Comparison of ENCODE assay signal across 1 cellular context in the genomic region with DNA sequence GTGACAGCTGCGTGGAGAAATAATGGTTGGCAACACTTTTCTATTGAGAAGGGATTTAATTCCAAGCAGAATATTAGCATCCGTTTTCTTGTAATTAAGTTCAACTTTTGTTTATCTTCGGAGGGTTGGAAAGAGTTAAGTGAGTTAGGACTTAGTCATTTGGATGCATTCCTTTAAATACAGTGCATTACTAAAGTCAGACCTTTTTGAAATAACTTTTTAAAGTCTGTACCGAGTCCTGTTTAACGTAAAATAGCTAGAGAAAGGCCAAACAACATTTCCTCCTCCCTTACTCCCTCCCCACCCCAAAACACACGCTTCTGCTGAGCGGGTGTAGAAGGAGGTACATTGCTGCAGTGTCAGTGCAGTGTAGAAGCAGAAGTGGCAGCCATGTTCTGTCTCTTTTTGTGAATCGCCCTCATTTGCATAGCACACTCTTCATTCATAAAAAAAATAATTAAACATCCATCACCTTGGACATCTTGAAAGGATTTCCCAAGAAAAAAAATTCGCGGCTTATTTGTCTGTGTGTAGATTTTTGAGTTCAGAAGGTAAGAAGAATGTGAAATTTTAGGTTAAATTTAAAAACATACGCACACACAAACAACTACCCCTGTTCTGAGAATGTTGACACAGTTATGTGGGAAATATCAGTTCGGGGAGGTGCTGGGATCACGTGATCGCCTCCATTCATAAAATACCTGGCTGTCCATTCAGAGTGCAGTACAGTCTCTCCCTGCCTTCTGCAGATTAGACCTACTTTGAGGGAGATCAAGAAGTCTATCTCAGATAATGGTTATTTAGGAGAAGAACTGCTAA.
A peak's percentile ranks its signal among the peaks of the same experiment; 100 is the strongest.
TF ChIP-seq lines count a peak whose summit lies in the region.

No MANE protein-coding gene starts in this region.

TF ChIP-seq in HepG2, 621 proteins besides CTCF, POLR2A, EP300 and RAD21 (continues in another document):
- TF ChIP-seq, protein P1, sequence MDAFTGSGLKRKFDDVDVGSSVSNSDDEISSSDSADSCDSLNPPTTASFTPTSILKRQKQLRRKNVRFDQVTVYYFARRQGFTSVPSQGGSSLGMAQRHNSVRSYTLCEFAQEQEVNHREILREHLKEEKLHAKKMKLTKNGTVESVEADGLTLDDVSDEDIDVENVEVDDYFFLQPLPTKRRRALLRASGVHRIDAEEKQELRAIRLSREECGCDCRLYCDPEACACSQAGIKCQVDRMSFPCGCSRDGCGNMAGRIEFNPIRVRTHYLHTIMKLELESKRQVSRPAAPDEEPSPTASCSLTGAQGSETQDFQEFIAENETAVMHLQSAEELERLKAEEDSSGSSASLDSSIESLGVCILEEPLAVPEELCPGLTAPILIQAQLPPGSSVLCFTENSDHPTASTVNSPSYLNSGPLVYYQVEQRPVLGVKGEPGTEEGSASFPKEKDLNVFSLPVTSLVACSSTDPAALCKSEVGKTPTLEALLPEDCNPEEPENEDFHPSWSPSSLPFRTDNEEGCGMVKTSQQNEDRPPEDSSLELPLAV (CRISPR knock-in tag; conservative IDR thresholded peaks at IDR 0.05; ENCODE audit: low read depth) = no peak
- TF ChIP-seq FOXK2 (IDR thresholded peaks at IDR 0.05) (no peak), ZMYM2 (CRISPR knock-in tag; IDR thresholded peaks at IDR 0.05) (no peak), THAP11 (CRISPR knock-in tag; IDR thresholded peaks at IDR 0.05) (no peak), GPN1 (CRISPR knock-in tag; IDR thresholded peaks at IDR 0.05; ENCODE audit: borderline replicate concordance) (no peak), CENPT (CRISPR knock-in tag; IDR thresholded peaks at IDR 0.05; ENCODE audit: low read depth) (no peak), TOE1 (CRISPR knock-in tag; IDR thresholded peaks at IDR 0.05) (no peak), PITX1 (CRISPR knock-in tag; IDR thresholded peaks at IDR 0.05) (no peak), ZNF749 (CRISPR knock-in tag; IDR thresholded peaks at IDR 0.05; ENCODE audit: borderline replicate concordance) (no peak), MED1 (CRISPR knock-in tag; IDR thresholded peaks at IDR 0.05) (no peak), ZNF737 (CRISPR knock-in tag; IDR thresholded peaks at IDR 0.05; ENCODE audit: borderline replicate concordance) (no peak), ZNF720 (CRISPR knock-in tag; IDR thresholded peaks at IDR 0.05) (no peak), ZZZ3 (CRISPR knock-in tag; IDR thresholded peaks at IDR 0.05; ENCODE audit: borderline replicate concordance) (no peak), KLF13 (CRISPR knock-in tag; IDR thresholded peaks at IDR 0.05) (no peak), ZNF614 (CRISPR knock-in tag; IDR thresholded peaks at IDR 0.05; ENCODE audit: borderline replicate concordance) (no peak), ZNF451 (CRISPR knock-in tag; IDR thresholded peaks at IDR 0.05) (no peak), PAX8 (CRISPR knock-in tag; IDR thresholded peaks at IDR 0.05; ENCODE audit: borderline replicate concordance) (no peak), ZNF674 (CRISPR knock-in tag; IDR thresholded peaks at IDR 0.05; ENCODE audit: low read depth) (no peak), ATM (IDR thresholded peaks at IDR 0.05; ENCODE audit: borderline replicate concordance) (no peak), TBX2 (CRISPR knock-in tag; IDR thresholded peaks at IDR 0.05; ENCODE audit: borderline replicate concordance) (no peak; the same call in 1 of the 2 replicates), ASH2L (IDR thresholded peaks at IDR 0.05; ENCODE audit: insufficient read length, low read depth, low read length) (peak; percentile 20), SPEN (CRISPR knock-in tag; IDR thresholded peaks at IDR 0.05; ENCODE audit: low read depth) (0 out of 2 replicates have a peak, but pooled peaks have one; percentile 21), SOX13 (IDR thresholded peaks at IDR 0.05) (no peak), SOX13 (CRISPR knock-in tag; conservative IDR thresholded peaks at IDR 0.05 in 1 of 2, IDR thresholded peaks at IDR 0.05 in 1 of 2) (no peak), TARDBP (CRISPR knock-in tag; IDR thresholded peaks at IDR 0.05) (no peak), MAFK (conservative IDR thresholded peaks at IDR 0.05 in 1 of 2, IDR thresholded peaks at IDR 0.05 in 1 of 2; ENCODE audit: low read length in 2 of 2) (no peak)
- TF ChIP-seq, protein P2, sequence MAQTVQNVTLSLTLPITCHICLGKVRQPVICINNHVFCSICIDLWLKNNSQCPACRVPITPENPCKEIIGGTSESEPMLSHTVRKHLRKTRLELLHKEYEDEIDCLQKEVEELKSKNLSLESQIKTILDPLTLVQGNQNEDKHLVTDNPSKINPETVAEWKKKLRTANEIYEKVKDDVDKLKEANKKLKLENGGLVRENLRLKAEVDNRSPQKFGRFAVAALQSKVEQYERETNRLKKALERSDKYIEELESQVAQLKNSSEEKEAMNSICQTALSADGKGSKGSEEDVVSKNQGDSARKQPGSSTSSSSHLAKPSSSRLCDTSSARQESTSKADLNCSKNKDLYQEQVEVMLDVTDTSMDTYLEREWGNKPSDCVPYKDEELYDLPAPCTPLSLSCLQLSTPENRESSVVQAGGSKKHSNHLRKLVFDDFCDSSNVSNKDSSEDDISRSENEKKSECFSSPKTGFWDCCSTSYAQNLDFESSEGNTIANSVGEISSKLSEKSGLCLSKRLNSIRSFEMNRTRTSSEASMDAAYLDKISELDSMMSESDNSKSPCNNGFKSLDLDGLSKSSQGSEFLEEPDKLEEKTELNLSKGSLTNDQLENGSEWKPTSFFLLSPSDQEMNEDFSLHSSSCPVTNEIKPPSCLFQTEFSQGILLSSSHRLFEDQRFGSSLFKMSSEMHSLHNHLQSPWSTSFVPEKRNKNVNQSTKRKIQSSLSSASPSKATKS (CRISPR knock-in tag; IDR thresholded peaks at IDR 0.05) = no peak
- TF ChIP-seq, protein P3, sequence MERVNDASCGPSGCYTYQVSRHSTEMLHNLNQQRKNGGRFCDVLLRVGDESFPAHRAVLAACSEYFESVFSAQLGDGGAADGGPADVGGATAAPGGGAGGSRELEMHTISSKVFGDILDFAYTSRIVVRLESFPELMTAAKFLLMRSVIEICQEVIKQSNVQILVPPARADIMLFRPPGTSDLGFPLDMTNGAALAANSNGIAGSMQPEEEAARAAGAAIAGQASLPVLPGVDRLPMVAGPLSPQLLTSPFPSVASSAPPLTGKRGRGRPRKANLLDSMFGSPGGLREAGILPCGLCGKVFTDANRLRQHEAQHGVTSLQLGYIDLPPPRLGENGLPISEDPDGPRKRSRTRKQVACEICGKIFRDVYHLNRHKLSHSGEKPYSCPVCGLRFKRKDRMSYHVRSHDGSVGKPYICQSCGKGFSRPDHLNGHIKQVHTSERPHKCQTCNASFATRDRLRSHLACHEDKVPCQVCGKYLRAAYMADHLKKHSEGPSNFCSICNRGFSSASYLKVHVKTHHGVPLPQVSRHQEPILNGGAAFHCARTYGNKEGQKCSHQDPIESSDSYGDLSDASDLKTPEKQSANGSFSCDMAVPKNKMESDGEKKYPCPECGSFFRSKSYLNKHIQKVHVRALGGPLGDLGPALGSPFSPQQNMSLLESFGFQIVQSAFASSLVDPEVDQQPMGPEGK (CRISPR knock-in tag; IDR thresholded peaks at IDR 0.05) = peak; percentile 45
- TF ChIP-seq, protein P4, sequence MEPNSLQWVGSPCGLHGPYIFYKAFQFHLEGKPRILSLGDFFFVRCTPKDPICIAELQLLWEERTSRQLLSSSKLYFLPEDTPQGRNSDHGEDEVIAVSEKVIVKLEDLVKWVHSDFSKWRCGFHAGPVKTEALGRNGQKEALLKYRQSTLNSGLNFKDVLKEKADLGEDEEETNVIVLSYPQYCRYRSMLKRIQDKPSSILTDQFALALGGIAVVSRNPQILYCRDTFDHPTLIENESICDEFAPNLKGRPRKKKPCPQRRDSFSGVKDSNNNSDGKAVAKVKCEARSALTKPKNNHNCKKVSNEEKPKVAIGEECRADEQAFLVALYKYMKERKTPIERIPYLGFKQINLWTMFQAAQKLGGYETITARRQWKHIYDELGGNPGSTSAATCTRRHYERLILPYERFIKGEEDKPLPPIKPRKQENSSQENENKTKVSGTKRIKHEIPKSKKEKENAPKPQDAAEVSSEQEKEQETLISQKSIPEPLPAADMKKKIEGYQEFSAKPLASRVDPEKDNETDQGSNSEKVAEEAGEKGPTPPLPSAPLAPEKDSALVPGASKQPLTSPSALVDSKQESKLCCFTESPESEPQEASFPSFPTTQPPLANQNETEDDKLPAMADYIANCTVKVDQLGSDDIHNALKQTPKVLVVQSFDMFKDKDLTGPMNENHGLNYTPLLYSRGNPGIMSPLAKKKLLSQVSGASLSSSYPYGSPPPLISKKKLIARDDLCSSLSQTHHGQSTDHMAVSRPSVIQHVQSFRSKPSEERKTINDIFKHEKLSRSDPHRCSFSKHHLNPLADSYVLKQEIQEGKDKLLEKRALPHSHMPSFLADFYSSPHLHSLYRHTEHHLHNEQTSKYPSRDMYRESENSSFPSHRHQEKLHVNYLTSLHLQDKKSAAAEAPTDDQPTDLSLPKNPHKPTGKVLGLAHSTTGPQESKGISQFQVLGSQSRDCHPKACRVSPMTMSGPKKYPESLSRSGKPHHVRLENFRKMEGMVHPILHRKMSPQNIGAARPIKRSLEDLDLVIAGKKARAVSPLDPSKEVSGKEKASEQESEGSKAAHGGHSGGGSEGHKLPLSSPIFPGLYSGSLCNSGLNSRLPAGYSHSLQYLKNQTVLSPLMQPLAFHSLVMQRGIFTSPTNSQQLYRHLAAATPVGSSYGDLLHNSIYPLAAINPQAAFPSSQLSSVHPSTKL (CRISPR knock-in tag; IDR thresholded peaks at IDR 0.05) = peak; percentile 22; the same call in 1 of the 2 replicates
- TF ChIP-seq, protein P5, sequence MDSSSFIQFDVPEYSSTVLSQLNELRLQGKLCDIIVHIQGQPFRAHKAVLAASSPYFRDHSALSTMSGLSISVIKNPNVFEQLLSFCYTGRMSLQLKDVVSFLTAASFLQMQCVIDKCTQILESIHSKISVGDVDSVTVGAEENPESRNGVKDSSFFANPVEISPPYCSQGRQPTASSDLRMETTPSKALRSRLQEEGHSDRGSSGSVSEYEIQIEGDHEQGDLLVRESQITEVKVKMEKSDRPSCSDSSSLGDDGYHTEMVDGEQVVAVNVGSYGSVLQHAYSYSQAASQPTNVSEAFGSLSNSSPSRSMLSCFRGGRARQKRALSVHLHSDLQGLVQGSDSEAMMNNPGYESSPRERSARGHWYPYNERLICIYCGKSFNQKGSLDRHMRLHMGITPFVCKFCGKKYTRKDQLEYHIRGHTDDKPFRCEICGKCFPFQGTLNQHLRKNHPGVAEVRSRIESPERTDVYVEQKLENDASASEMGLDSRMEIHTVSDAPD (CRISPR knock-in tag; IDR thresholded peaks at IDR 0.05) = no peak
- TF ChIP-seq, protein P6, sequence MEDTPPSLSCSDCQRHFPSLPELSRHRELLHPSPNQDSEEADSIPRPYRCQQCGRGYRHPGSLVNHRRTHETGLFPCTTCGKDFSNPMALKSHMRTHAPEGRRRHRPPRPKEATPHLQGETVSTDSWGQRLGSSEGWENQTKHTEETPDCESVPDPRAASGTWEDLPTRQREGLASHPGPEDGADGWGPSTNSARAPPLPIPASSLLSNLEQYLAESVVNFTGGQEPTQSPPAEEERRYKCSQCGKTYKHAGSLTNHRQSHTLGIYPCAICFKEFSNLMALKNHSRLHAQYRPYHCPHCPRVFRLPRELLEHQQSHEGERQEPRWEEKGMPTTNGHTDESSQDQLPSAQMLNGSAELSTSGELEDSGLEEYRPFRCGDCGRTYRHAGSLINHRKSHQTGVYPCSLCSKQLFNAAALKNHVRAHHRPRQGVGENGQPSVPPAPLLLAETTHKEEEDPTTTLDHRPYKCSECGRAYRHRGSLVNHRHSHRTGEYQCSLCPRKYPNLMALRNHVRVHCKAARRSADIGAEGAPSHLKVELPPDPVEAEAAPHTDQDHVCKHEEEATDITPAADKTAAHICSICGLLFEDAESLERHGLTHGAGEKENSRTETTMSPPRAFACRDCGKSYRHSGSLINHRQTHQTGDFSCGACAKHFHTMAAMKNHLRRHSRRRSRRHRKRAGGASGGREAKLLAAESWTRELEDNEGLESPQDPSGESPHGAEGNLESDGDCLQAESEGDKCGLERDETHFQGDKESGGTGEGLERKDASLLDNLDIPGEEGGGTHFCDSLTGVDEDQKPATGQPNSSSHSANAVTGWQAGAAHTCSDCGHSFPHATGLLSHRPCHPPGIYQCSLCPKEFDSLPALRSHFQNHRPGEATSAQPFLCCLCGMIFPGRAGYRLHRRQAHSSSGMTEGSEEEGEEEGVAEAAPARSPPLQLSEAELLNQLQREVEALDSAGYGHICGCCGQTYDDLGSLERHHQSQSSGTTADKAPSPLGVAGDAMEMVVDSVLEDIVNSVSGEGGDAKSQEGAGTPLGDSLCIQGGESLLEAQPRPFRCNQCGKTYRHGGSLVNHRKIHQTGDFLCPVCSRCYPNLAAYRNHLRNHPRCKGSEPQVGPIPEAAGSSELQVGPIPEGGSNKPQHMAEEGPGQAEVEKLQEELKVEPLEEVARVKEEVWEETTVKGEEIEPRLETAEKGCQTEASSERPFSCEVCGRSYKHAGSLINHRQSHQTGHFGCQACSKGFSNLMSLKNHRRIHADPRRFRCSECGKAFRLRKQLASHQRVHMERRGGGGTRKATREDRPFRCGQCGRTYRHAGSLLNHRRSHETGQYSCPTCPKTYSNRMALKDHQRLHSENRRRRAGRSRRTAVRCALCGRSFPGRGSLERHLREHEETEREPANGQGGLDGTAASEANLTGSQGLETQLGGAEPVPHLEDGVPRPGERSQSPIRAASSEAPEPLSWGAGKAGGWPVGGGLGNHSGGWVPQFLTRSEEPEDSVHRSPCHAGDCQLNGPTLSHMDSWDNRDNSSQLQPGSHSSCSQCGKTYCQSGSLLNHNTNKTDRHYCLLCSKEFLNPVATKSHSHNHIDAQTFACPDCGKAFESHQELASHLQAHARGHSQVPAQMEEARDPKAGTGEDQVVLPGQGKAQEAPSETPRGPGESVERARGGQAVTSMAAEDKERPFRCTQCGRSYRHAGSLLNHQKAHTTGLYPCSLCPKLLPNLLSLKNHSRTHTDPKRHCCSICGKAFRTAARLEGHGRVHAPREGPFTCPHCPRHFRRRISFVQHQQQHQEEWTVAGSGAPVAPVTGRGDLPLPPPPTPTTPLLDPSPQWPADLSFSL (CRISPR knock-in tag; IDR thresholded peaks at IDR 0.05) = 0 out of 2 replicates have a peak, but pooled peaks have one; percentile 45
- TF ChIP-seq, protein P7, sequence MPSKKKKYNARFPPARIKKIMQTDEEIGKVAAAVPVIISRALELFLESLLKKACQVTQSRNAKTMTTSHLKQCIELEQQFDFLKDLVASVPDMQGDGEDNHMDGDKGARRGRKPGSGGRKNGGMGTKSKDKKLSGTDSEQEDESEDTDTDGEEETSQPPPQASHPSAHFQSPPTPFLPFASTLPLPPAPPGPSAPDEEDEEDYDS (CRISPR knock-in tag; IDR thresholded peaks at IDR 0.05) = peak; percentile 79
- TF ChIP-seq, protein P8, sequence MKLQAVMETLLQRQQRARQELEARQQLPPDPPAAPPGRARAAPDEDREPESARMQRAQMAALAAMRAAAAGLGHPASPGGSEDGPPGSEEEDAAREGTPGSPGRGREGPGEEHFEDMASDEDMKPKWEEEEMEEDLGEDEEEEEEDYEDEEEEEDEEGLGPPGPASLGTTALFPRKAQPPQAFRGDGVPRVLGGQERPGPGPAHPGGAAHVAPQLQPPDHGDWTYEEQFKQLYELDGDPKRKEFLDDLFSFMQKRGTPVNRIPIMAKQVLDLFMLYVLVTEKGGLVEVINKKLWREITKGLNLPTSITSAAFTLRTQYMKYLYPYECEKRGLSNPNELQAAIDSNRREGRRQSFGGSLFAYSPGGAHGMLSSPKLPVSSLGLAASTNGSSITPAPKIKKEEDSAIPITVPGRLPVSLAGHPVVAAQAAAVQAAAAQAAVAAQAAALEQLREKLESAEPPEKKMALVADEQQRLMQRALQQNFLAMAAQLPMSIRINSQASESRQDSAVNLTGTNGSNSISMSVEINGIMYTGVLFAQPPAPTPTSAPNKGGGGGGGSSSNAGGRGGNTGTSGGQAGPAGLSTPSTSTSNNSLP (IDR thresholded peaks at IDR 0.05; ENCODE audit: low read depth, low read length) = no peak
